Comparison of ENCODE assay signal across 1 cellular context in the genomic region with DNA sequence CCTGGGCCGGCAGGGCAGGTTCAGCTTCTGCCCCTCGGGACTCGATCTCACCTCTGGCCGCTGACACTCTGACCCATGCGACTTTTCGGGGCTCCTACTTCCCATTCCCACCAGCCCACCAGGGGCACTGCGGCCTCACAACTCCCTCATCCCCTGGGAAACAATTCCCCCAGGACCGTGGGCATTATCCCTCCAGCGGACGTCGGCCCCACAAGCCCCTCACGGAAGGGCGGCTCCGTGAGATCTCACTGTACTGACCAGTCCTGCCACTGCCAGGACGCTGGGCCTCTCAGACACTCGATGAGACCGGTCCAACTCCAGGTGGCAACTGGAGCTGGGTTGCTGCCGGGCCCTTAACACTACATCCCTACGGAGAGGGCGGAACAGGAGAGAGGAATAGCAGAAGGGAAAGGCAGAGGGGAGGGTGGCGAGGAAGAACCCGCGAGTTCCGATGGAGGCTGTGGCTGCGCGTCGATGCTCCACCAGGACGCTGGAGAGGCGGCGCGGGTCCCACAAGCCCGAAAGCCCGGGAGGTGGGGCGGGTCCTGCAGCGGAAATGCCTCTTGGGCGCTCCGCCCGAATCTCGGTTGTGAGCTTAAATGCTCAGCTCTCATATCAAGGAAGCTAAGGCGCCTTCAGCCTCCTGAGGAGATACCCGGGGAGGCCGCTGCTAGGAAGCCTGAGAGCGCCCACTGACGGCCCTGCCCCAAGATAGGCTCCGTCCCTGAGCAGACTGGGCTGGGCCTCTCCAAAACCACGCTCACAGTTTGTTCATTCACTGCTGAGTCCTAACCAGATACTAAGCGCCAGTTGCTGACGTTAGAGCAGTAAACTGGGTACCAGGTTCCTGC.
TF ChIP-seq lines count a peak whose summit lies in the region.

No MANE protein-coding gene starts in this region.

TF ChIP-seq in K562, 482 proteins besides CTCF, POLR2A, EP300 and RAD21:
- no peak for TF ChIP-seq USF1 (CRISPR knock-in tag; IDR thresholded peaks at IDR 0.05)
- TF ChIP-seq POLR2G (IDR thresholded peaks at IDR 0.05; ENCODE audit: low read depth, low read length): 0 out of 2 replicates have a peak, but pooled peaks have one; percentile 27
- TF ChIP-seq SLC30A9 (CRISPR knock-in tag; IDR thresholded peaks at IDR 0.05): no peak
- no peak for TF ChIP-seq ILF3 (IDR thresholded peaks at IDR 0.05; ENCODE audit: borderline replicate concordance)
- no peak for TF ChIP-seq GATAD2A (IDR thresholded peaks at IDR 0.05)
